Comparison of ENCODE assay signal across 21 cellular contexts in the genomic region with DNA sequence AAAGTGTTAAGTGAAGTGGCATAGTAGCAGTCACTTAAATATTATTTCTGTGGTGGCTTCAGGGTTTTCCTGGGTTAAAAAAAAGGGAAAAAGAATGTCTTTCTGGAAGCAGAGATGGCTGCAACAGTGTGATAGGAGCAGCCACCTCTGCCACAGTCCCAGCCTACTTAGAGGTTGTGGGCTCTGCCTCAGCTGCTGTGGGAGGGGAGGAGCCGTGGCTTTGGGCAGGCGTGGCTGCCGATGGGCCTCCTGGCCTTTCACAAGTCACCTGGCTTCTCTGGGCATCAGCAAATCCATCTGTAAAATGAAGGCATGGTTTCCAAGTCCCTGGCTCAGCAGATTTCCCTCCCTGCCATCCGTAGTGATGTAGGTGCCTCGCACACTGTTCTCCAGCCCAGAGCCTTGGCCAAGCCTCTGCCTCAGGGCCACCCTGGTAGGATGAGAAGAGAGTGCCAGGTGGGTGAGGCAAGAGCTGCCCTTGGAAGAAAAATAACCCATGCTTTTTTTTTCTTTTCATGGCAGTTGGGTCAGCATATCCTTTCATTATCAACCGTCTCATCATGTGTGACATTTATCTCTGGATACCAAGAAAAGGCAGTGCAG.
DNase-seq lines count a peak whose midpoint lies in the region; ATAC-seq, FAIRE-seq and TF ChIP-seq lines count a peak whose summit lies in the region.
"Had no signal": no experiment of that assay in that cellular context is flagged by ENCODE, and none has a peak within 500 bp of the region (broad histone marks: within the 10 kb centered on the region; RNA-seq: fewer than 3 reads in every experiment).

No MANE protein-coding gene starts in this region.

- H2BK15ac ChIP-seq in neuronal stem cell (ENCODE audit: low read length) = no peak overlapping the region

- no peak overlapping the region for H2BK120ac ChIP-seq in neuronal stem cell (ENCODE audit: low read depth, low read length)

- no peak overlapping the region for H2BK12ac ChIP-seq in neuronal stem cell (ENCODE audit: low read length)

- peaks cover 14 to 69% of the 10 kb centered on the region in 2 donors for H3K36me3 ChIP-seq in neuronal stem cell (replicated peaks in 1 of 2; ENCODE audit: control insufficient read depth in 2 of 2, insufficient read depth in 2 of 2, low read length in 2 of 2)
- peaks cover 0 to 23% (median 9%) of the 10 kb centered on the region in 4 donors for H3K36me3 ChIP-seq in transverse colon

- no peak overlapping the region for H3K4me2 ChIP-seq in neuronal stem cell (ENCODE audit: insufficient read depth, low read length, poor library complexity, severe bottlenecking)
- H3K4me2 ChIP-seq: BLaER1 treated with 17β-estradiol and CSF1 and Interleukin-3, amounts not matched to agents 10 nM and 100 nM had no signal

- FAIRE-seq in H54 (lab: Jason Lieb, UNC) = no peak
- FAIRE-seq: D721Med, H1 had no signal

- no peaks in the 10 kb centered on the region for H3K79me1 ChIP-seq in neuronal stem cell (ENCODE audit: low read depth, low read length)

- no peak overlapping the region for H3K4me3 Mint-ChIP-seq in activated naive CD8-positive, alpha-beta T cell treated with anti-CD3 and anti-CD28 coated beads, Interleukin-2, amount 50 U/mL, for 24 hours
- H3K4me3 Mint-ChIP-seq: CD8-positive, alpha-beta memory T cell had no signal

- H3K27me3 Mint-ChIP-seq in activated naive CD8-positive, alpha-beta T cell treated with anti-CD3 and anti-CD28 coated beads, Interleukin-2, amount 50 U/mL, for 24 hours = no peaks in the 10 kb centered on the region
- H3K27me3 Mint-ChIP-seq: CD8-positive, alpha-beta memory T cell had no signal

- H2AK5ac ChIP-seq in neuronal stem cell (ENCODE audit: low read depth, low read length) = no peak overlapping the region

- DNase-seq in left ventricle myocardium superior = no peak
- DNase-seq in Right ventricle myocardium inferior (ENCODE audit: missing footprints) = no peak
- DNase-seq in activated naive CD8-positive, alpha-beta T cell treated with anti-CD3 and anti-CD28 coated beads, Interleukin-2, amount 50 U/mL, for 24 hours = peak; percentile 7
- no peak for DNase-seq in neuronal stem cell (ENCODE audit: low spot score)
- DNase-seq in transverse colon = no peak
- no peak for DNase-seq in H54 (ENCODE audit: insufficient read length, low spot score)
- no peak for DNase-seq in SW480 (ENCODE audit: low spot score)
- DNase-seq: CD8-positive, alpha-beta memory T cell; DMS79; KG1; NCI-H187; NCI-H2107; NCI-H510A treated with DMSO at 0.1 percent for 48 hours; NCI-H774; OCI-M1; RPMI8226 had no signal

- H3K9me3 Mint-ChIP-seq in activated naive CD8-positive, alpha-beta T cell treated with anti-CD3 and anti-CD28 coated beads, Interleukin-2, amount 50 U/mL, for 24 hours = no peaks in the 10 kb centered on the region
- H3K9me3 Mint-ChIP-seq: CD8-positive, alpha-beta memory T cell had no signal

- H3K27me3 ChIP-seq in neuronal stem cell (ENCODE audit: control insufficient read depth in 3 of 3, insufficient read depth in 3 of 3, low read depth in 1 of 3, low read length in 3 of 3) (no peaks in the 10 kb centered on the region), transverse colon (no peaks in the 10 kb centered on the region)
- H3K27me3 ChIP-seq: BLaER1 treated with 17β-estradiol and CSF1 and Interleukin-3, amounts not matched to agents 10 nM and 100 nM; SJCRH30 had no signal

- no peak overlapping the region for H2AFZ ChIP-seq in neuronal stem cell (ENCODE audit: low read length)

- H3K4me1 Mint-ChIP-seq in activated naive CD8-positive, alpha-beta T cell treated with anti-CD3 and anti-CD28 coated beads, Interleukin-2, amount 50 U/mL, for 24 hours = no peaks in the 10 kb centered on the region

- peak overlapping the region; percentile 3 for H3K23ac ChIP-seq in neuronal stem cell (ENCODE audit: low read depth, low read length, poor library complexity)

- H4K91ac ChIP-seq in neuronal stem cell (ENCODE audit: low read depth, low read length, poor library complexity) = no peak overlapping the region

- H2BK5ac ChIP-seq in neuronal stem cell (ENCODE audit: low read length) = no peak overlapping the region

- H3K36me3 Mint-ChIP-seq in activated naive CD8-positive, alpha-beta T cell treated with anti-CD3 and anti-CD28 coated beads, Interleukin-2, amount 50 U/mL, for 24 hours (ENCODE audit: low read depth) = peaks cover 28% of the 10 kb centered on the region

- TF ChIP-seq POLR2A in transverse colon (IDR thresholded peaks at IDR 0.05) (no peak), H54 (IDR thresholded peaks at IDR 0.05; ENCODE audit: low read depth, low read length) (no peak)

- intact Hi-C loops in left ventricle myocardium superior (cut with micrococcal nuclease) = no loop called here
- intact Hi-C loops in Right ventricle myocardium inferior (cut with DNase I) = no loop called here
- intact Hi-C loops in transverse colon (cut with DNase I; ENCODE audit: low total_unique reads) = loop anchor here (5.0 to 10.0 kb wide), 2 partner anchors 51 to 139 kb away; no protein-coding TSS in a partner anchor

- H3K4ac ChIP-seq in neuronal stem cell (ENCODE audit: low read length) = no peak overlapping the region

- H3K4me3 ChIP-seq in neuronal stem cell (ENCODE audit: low read length in 2 of 2) = no peak overlapping the region
- H3K4me3 ChIP-seq in transverse colon = no peak overlapping the region
- H3K4me3 ChIP-seq: BLaER1 treated with 17β-estradiol and CSF1 and Interleukin-3, amounts not matched to agents 10 nM and 100 nM; SJCRH30 had no signal

- H3K27ac ChIP-seq in neuronal stem cell (replicated peaks; ENCODE audit: low read length) (no peak overlapping the region), transverse colon (peak overlapping the region; percentile 36 to 76 (median 68))
- H3K27ac ChIP-seq: BLaER1 treated with 17β-estradiol and CSF1 and Interleukin-3, amounts not matched to agents 10 nM and 100 nM; SJCRH30 had no signal

- no peak overlapping the region for H3K14ac ChIP-seq in neuronal stem cell (ENCODE audit: low read length)

- no peak overlapping the region for H3K27ac Mint-ChIP-seq in activated naive CD8-positive, alpha-beta T cell treated with anti-CD3 and anti-CD28 coated beads, Interleukin-2, amount 50 U/mL, for 24 hours

- H4K8ac ChIP-seq in neuronal stem cell (ENCODE audit: low read depth, low read length) = no peak overlapping the region

- peaks cover 2 to 9% of the 10 kb centered on the region in 2 donors for H3K4me1 ChIP-seq in neuronal stem cell (ENCODE audit: control insufficient read depth in 2 of 2, insufficient read depth in 1 of 2, low read depth in 1 of 2, low read length in 2 of 2)
- peaks cover 0 to 33% (median 2%) of the 10 kb centered on the region in 4 donors for H3K4me1 ChIP-seq in transverse colon
- H3K4me1 ChIP-seq: SJCRH30 had no signal

- no CpG with 5 or more reads among the region's 6 CpGs for WGBS in neuronal stem cell (ENCODE audit: extremely low coverage in 2 of 2, insufficient read length in 2 of 2, insufficient replicate concordance in 1 of 2), 2 donors
- WGBS in transverse colon (ENCODE audit: low coverage in 1 of 2), 2 donors = 83 to 100% methylated on average over 1 to 6 of the region's 6 CpGs

- peak overlapping the region; percentile 68 for H3K18ac ChIP-seq in neuronal stem cell (ENCODE audit: low read length)

- no peak for TF ChIP-seq EP300 in transverse colon (IDR thresholded peaks at IDR 0.05; ENCODE audit: low read depth)

- in situ Hi-C loops in transverse colon (cut with MboI; ENCODE audit: low pct_ligation_motif_present in 1 of 4, low pct_unique_long_range_greater_than_20kb in 1 of 4, low sequenced_read_pairs in 3 of 4) = loop anchor here in 3 of 4 donors (25.0 kb wide), 2 partner anchors 139 to 414 kb away; a partner anchor contains a TSS

- no peak for TF ChIP-seq CTCF in transverse colon (IDR thresholded peaks at IDR 0.05)

- ATAC-seq in left ventricle myocardium superior = peak; percentile 37
- ATAC-seq in Right ventricle myocardium inferior = no peak
- no peak for ATAC-seq in activated naive CD8-positive, alpha-beta T cell treated with anti-CD3 and anti-CD28 coated beads, Interleukin-2, amount 50 U/mL, for 24 hours
- no peak for ATAC-seq in HG02610 (IDR thresholded peaks at IDR 0.05; ENCODE audit: unreplicated experiment)

- H3K9me3 ChIP-seq in neuronal stem cell (replicated peaks in 1 of 2; ENCODE audit: control insufficient read depth in 2 of 2, insufficient read depth in 1 of 2, low read depth in 1 of 2, low read length in 2 of 2) (no peaks in the 10 kb centered on the region), transverse colon (no peaks in the 10 kb centered on the region)
- H3K9me3 ChIP-seq: SJCRH30 had no signal

- no peak overlapping the region for H3K9ac ChIP-seq in neuronal stem cell (ENCODE audit: low read depth, low read length, poor library complexity)
- H3K9ac ChIP-seq: BLaER1 treated with 17β-estradiol and CSF1 and Interleukin-3, amounts not matched to agents 10 nM and 100 nM had no signal
